Comparison of ENCODE assay signal across 23 cellular contexts in the genomic region with DNA sequence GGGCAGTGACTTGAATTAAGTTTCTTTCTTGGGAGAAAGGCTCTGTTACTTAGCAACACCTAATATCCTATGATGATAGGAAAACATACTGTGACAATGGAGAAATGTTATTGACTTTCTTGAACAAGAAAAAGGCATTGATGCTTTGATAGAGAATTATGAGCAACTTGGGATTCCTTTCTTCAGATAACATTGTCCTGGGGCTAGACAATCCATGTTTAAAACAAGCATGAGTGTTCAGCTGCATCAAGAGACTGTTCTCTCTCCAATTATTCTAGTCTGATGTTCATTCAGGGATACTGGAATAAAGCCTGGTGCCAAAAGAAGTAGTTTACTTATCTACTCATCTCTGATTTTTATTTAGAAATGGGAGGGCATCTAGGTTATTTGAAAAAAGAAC.
"Had no signal": no experiment of that assay in that cellular context is flagged by ENCODE, and none has a peak within 500 bp of the region (broad histone marks: within the 10 kb centered on the region; RNA-seq: fewer than 3 reads in every experiment).

No MANE protein-coding gene starts in this region.

- DNase-seq: activated T-cell treated with anti-CD3 and anti-CD28 coated beads, Interleukin-2, amount 50 U/mL, for 1 hour; adrenal gland; brain microvascular endothelial cell; colonic mucosa; esophagus squamous epithelium; heart left ventricle; left cardiac atrium; mesenchymal stem cell; nephron progenitor cell; occipital lobe; spleen; stimulated activated CD4-positive, alpha-beta T cell treated with anti-CD3 and anti-CD28 coated beads, Interleukin-4, amount 100 ng/mL, for 1 hour; stimulated activated naive CD4-positive, alpha-beta T cell; T1000; testis; trophoblast cell had no signal

- H3K4me3 Mint-ChIP-seq: activated naive CD8-positive, alpha-beta T cell; activated T-helper 17 cell treated with anti-CD3 and anti-CD28 coated beads, Interleukin-2, amount 50 U/mL, for 72 hours; central memory CD8-positive, alpha-beta T cell; nephron progenitor cell; WTC11 had no signal

- H3K9me3 ChIP-seq: adrenal gland, ascending aorta, colonic mucosa, esophagus squamous epithelium, gastroesophageal sphincter, heart left ventricle, spleen, testis, vagina had no signal

- H3K9me3 Mint-ChIP-seq: activated T-helper 17 cell treated with anti-CD3 and anti-CD28 coated beads, Interleukin-2, amount 50 U/mL, for 72 hours; central memory CD8-positive, alpha-beta T cell; nephron progenitor cell; WTC11 had no signal

- H3K4me1 ChIP-seq: adrenal gland, ascending aorta, colonic mucosa, esophagus squamous epithelium, gastroesophageal sphincter, spleen, testis, vagina had no signal

- H3K27me3 ChIP-seq: adrenal gland, ascending aorta, brain microvascular endothelial cell, colonic mucosa, esophagus squamous epithelium, gastroesophageal sphincter, heart left ventricle, spleen, testis, vagina had no signal

- H3K27ac Mint-ChIP-seq: activated naive CD8-positive, alpha-beta T cell; activated T-helper 17 cell treated with anti-CD3 and anti-CD28 coated beads, Interleukin-2, amount 50 U/mL, for 72 hours; nephron progenitor cell; WTC11 had no signal

- H3K27me3 Mint-ChIP-seq: activated naive CD8-positive, alpha-beta T cell; activated T-helper 17 cell treated with anti-CD3 and anti-CD28 coated beads, Interleukin-2, amount 50 U/mL, for 72 hours; central memory CD8-positive, alpha-beta T cell had no signal

- H3K27ac ChIP-seq: adrenal gland, ascending aorta, brain microvascular endothelial cell, colonic mucosa, esophagus squamous epithelium, gastroesophageal sphincter, heart left ventricle, spleen, testis, vagina had no signal

- ATAC-seq: activated T-helper 17 cell treated with anti-CD3 and anti-CD28 coated beads, Interleukin-2, amount 50 U/mL, for 72 hours; gastroesophageal sphincter; heart left ventricle; left cardiac atrium; WTC11 had no signal

- H3K36me3 Mint-ChIP-seq: WTC11 had no signal

- H3K4me1 Mint-ChIP-seq: activated T-helper 17 cell treated with anti-CD3 and anti-CD28 coated beads, Interleukin-2, amount 50 U/mL, for 72 hours had no signal
